ENCODE assay signal across 22 cellular contexts in genomic region chr2:83582589-83582988, GRCh38.
"Had no signal": no experiment of that assay in that cellular context is flagged by ENCODE, and none has a peak within 500 bp of the region (broad histone marks: within the 10 kb centered on the region; RNA-seq: fewer than 3 reads in every experiment).

No MANE protein-coding gene starts in this region.

- DNase-seq: Karpas-422, KG1, MM.1S, NCI-H1105, NCI-H1417, NCI-H1436 treated with DMSO at 0.1 percent for 48 hours, NCI-H1694, NCI-H187 treated with DMSO at 0.1 percent for 48 hours, NCI-H2029 treated with DMSO at 0.1 percent for 48 hours, NCI-H2171, NCI-H226, NCI-H446, NCI-H510A, NCI-H524 treated with DMSO at 0.1 percent for 48 hours, NCI-H69, NCI-H774, PC-3, SHP77, T-helper 1 cell had no signal

- ATAC-seq: Panc1, PC-3, SK-N-SH treated with all-trans-retinoic acid at 6 μM for 48 hours had no signal

- H3K27ac ChIP-seq: RWPE1 had no signal
